ENCODE assay signal across 6 cellular contexts in the genomic region with DNA sequence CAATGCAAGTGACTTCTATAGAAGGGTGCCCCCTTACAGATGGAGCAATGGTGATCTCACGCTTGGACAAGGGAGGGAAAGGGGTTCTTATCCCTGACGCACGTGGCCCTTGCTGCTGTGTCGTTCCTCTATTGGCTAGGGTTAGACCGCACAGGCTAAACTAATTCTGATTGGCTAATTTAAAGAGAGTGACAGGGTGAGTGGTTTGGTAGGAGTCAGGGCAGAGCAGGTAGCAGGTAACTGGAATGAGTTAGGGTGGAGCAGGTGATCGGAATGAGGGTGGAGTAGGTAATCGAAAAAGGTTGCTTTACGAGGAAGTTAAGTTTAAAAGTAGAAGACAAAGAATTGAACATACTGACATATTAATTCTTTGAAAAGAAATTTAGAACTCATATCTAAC.
DNase-seq lines count a peak whose midpoint lies in the region; ATAC-seq, FAIRE-seq and TF ChIP-seq lines count a peak whose summit lies in the region.
"Not testable (repeated sequence)": the region's sequence is repeated elsewhere in the genome, so short reads cannot be mapped to it uniquely, and the experiment has no call there.

No MANE protein-coding gene starts in this region.

- H3T11ph ChIP-seq in H9 (ENCODE audit: low read length): not testable (repeated sequence)

- TF ChIP-seq CTCF in H9 (conservative IDR thresholded peaks at IDR 0.05); WTC11 (IDR thresholded peaks at IDR 0.05); H1 (IDR thresholded peaks at IDR 0.05; ENCODE audit: control extremely low read depth in 1 of 3, insufficient read depth in 1 of 3, low read depth in 1 of 3, low read length in 3 of 3); HepG2 (CRISPR knock-in tag; IDR thresholded peaks at IDR 0.05); neural progenitor cell (IDR thresholded peaks at IDR 0.05): not testable (repeated sequence)

- TSS peak; percentile 6 for BruUV-seq in HepG2 (replicated peaks; lab: Mats Ljungman, UMichigan)

- H2AFZ ChIP-seq in H9 (ENCODE audit: low read length); H1 (ENCODE audit: low read length); HepG2 (ENCODE audit: low read length); neural progenitor cell (replicated peaks): not testable (repeated sequence)

- not testable (repeated sequence) for H3K36me3 Mint-ChIP-seq in H9 (ENCODE audit: insufficient read depth in 1 of 3, low read depth in 3 of 3); WTC11; neural progenitor cell; stimulated activated naive CD8-positive, alpha-beta T cell treated with anti-CD3 and anti-CD28 coated beads, Interleukin-15, Interleukin-2, amounts not matched to agents 100 ng/mL and 50 ng/mL, for 24 hours (ENCODE audit: low read depth)

- peak overlapping the region in 2 of 3 experiments; percentile 0 to 37; a peak in 4 of 7 replicates for H3K27ac Mint-ChIP-seq in H9
- H3K27ac Mint-ChIP-seq in WTC11: peak overlapping the region; percentile 62
- peak overlapping the region; percentile 64 for H3K27ac Mint-ChIP-seq in neural progenitor cell
- peak overlapping the region; percentile 3 for H3K27ac Mint-ChIP-seq in stimulated activated naive CD8-positive, alpha-beta T cell treated with anti-CD3 and anti-CD28 coated beads, Interleukin-15, Interleukin-2, amounts not matched to agents 100 ng/mL and 50 ng/mL, for 24 hours

- FAIRE-seq in H1 (lab: Jason Lieb, UNC); HepG2 (lab: Jason Lieb, UNC): not testable (repeated sequence)

- in situ Hi-C loops in HepG2 (cut with HindIII; ENCODE audit: extremely low pct_ligation_motif_present, low pct_unique_long_range_greater_than_20kb): not testable (repeated sequence)

- H3K4me1 ChIP-seq in H9 (ENCODE audit: insufficient read depth, low read length); HepG2 (ENCODE audit: insufficient read depth, low read length); neural progenitor cell: not testable (repeated sequence)
- peaks cover 0 to 10% (median 5%) of the 10 kb centered on the region in 4 experiments; a peak in 4 of 7 replicates for H3K4me1 ChIP-seq in H1 (replicated peaks in 1 of 4; ENCODE audit: control insufficient read depth in 3 of 4, insufficient read depth in 4 of 4, low read length in 3 of 4)

- H3K14ac ChIP-seq in H9 (ENCODE audit: insufficient read depth, low read length); H1 (ENCODE audit: insufficient read length): not testable (repeated sequence)

- not testable (repeated sequence) for H4K20me1 ChIP-seq in H9 (ENCODE audit: control insufficient read depth, insufficient read depth, insufficient read length); H1 (replicated peaks in 1 of 2; ENCODE audit: control insufficient read depth in 1 of 2, insufficient read depth in 2 of 2, low read length in 2 of 2); HepG2 (ENCODE audit: insufficient read depth, low read length)
- peaks cover 70% of the 10 kb centered on the region for H4K20me1 ChIP-seq in neural progenitor cell (ENCODE audit: low read depth)

- H3K4me3 ChIP-seq in H1 (ENCODE audit: extremely low read depth in 1 of 4, insufficient read depth in 2 of 4, low read depth in 3 of 4, low read length in 4 of 4); HepG2 (replicated peaks in 1 of 3; ENCODE audit: insufficient read depth in 1 of 3, low read depth in 2 of 3, low read length in 3 of 3); neural progenitor cell: not testable (repeated sequence)

- not testable (repeated sequence) for H3K18ac ChIP-seq in H9 (ENCODE audit: insufficient read length, low read depth, low read length); H1 (ENCODE audit: extremely low read depth, low read length)

- not testable (repeated sequence) for H3K79me1 ChIP-seq in H9 (ENCODE audit: insufficient read depth, low read depth, low read length, poor library complexity, severe bottlenecking); H1 (ENCODE audit: low read depth, low read length)

- not testable (repeated sequence) for H2BK12ac ChIP-seq in H9 (ENCODE audit: insufficient read length, low read depth, low read length); H1 (ENCODE audit: low read depth, low read length)

- H3K4me1 Mint-ChIP-seq in H9 (peaks cover 33 to 35% of the 10 kb centered on the region in 2 experiments), WTC11 (peaks cover 39% of the 10 kb centered on the region)
- H3K4me1 Mint-ChIP-seq in neural progenitor cell; stimulated activated naive CD8-positive, alpha-beta T cell treated with anti-CD3 and anti-CD28 coated beads, Interleukin-15, Interleukin-2, amounts not matched to agents 100 ng/mL and 50 ng/mL, for 24 hours (ENCODE audit: low read depth): not testable (repeated sequence)

- CTCF ChIA-PET in WTC11 (lab: Charles Lee); HepG2 (lab: Yijun Ruan, JAX; ENCODE audit: low intra/inter-chr PET ratio, low total read pairs): not testable (repeated sequence)
- CTCF ChIA-PET in H1 (lab: Charles Lee; ENCODE audit: partially characterized antibody): interaction anchor here (0.8 to 1.5 kb wide), 3 partner anchors 26 to 66 kb away, joined by 3 to 4 read pairs (median 3); no protein-coding TSS in a partner anchor

- not testable (repeated sequence) for H3K56ac ChIP-seq in H9 (ENCODE audit: insufficient read length, low read depth, low read length); H1 (replicated peaks; ENCODE audit: insufficient read length, low read depth, low read length)

- H3K79me2 ChIP-seq in H9 (ENCODE audit: insufficient read depth, low read length); HepG2 (ENCODE audit: insufficient read depth, low read length): not testable (repeated sequence)
- H3K79me2 ChIP-seq in H1 (ENCODE audit: control insufficient read depth in 1 of 2, insufficient read depth in 2 of 2, low read length in 2 of 2): peaks cover 0 to 53% of the 10 kb centered on the region in 2 experiments; a peak in 2 of 4 replicates
- peaks cover 77% of the 10 kb centered on the region for H3K79me2 ChIP-seq in neural progenitor cell (ENCODE audit: low read depth)

- H3K36me3 ChIP-seq in H1 (ENCODE audit: control insufficient read depth in 2 of 4, insufficient read depth in 4 of 4, low read length in 3 of 4); HepG2 (replicated peaks in 1 of 2; ENCODE audit: control insufficient read depth in 1 of 2, insufficient read depth in 2 of 2, low read length in 2 of 2); neural progenitor cell: not testable (repeated sequence)

- H3K9me3 Mint-ChIP-seq in H9; WTC11; neural progenitor cell; stimulated activated naive CD8-positive, alpha-beta T cell treated with anti-CD3 and anti-CD28 coated beads, Interleukin-15, Interleukin-2, amounts not matched to agents 100 ng/mL and 50 ng/mL, for 24 hours: not testable (repeated sequence)

- H4K91ac ChIP-seq in H9 (ENCODE audit: insufficient read length, low read depth, low read length); H1 (replicated peaks; ENCODE audit: insufficient read length, low read length): not testable (repeated sequence)

- H2AK5ac ChIP-seq in H9 (ENCODE audit: insufficient read length, low read length); H1 (ENCODE audit: low read depth, low read length): not testable (repeated sequence)

- not testable (repeated sequence) for H3K27ac ChIP-seq in H9 (ENCODE audit: insufficient read length, low read depth, low read length); H1 (ENCODE audit: low read depth, low read length); HepG2 (ENCODE audit: extremely low read length, insufficient read depth, low read length); neural progenitor cell

- H4K5ac ChIP-seq in H9 (ENCODE audit: insufficient read length, low read depth, low read length); H1 (ENCODE audit: insufficient read length, low read depth, low read length): not testable (repeated sequence)

- not testable (repeated sequence) for H2BK20ac ChIP-seq in H9 (ENCODE audit: low read depth, low read length, poor library complexity, severe bottlenecking); H1 (ENCODE audit: low read length)

- not testable (repeated sequence) for H2BK5ac ChIP-seq in H9 (ENCODE audit: insufficient read length, low read length); H1 (ENCODE audit: low read depth, low read length)

- H3K23me2 ChIP-seq in H9 (ENCODE audit: insufficient read length, low read depth, low read length, poor library complexity, severe bottlenecking); H1 (ENCODE audit: low read depth, low read length): not testable (repeated sequence)

- H2BK15ac ChIP-seq in H9 (ENCODE audit: low read depth, low read length); H1 (ENCODE audit: low read length): not testable (repeated sequence)

- not testable (repeated sequence) for H3K4me2 ChIP-seq in H9 (ENCODE audit: insufficient read depth, insufficient read length, low read length); H1 (ENCODE audit: insufficient read depth in 1 of 2, low read depth in 2 of 2, low read length in 2 of 2); HepG2 (ENCODE audit: low read depth, low read length); neural progenitor cell

- not testable (repeated sequence) for ATAC-seq in WTC11, HepG2

- not testable (repeated sequence) for TF ChIP-seq POLR2A in H1 (IDR thresholded peaks at IDR 0.05; ENCODE audit: control extremely low read depth in 1 of 2, low read depth in 2 of 2, low read length in 2 of 2); HepG2 (IDR thresholded peaks at IDR 0.05; ENCODE audit: insufficient read depth in 1 of 2, low read depth in 2 of 2, low read length in 2 of 2)

- TF ChIP-seq EP300 in H1 (IDR thresholded peaks at IDR 0.05; ENCODE audit: borderline replicate concordance in 1 of 2, low read depth in 2 of 2, low read length in 2 of 2); HepG2 (IDR thresholded peaks at IDR 0.05; ENCODE audit: low read depth in 2 of 2, low read length in 2 of 2); HepG2 (CRISPR knock-in tag; IDR thresholded peaks at IDR 0.05; ENCODE audit: borderline replicate concordance): not testable (repeated sequence)

- H2BK120ac ChIP-seq in H9 (ENCODE audit: low read depth, low read length, poor library complexity, severe bottlenecking); H1 (replicated peaks; ENCODE audit: low read depth, low read length): not testable (repeated sequence)

- not testable (repeated sequence) for TF ChIP-seq RAD21 in H1 (IDR thresholded peaks at IDR 0.05 in 1 of 2, conservative IDR thresholded peaks at IDR 0.05 in 1 of 2; ENCODE audit: low read depth in 2 of 2, low read length in 2 of 2); HepG2 (CRISPR knock-in tag; IDR thresholded peaks at IDR 0.05)

- not testable (repeated sequence) for H3F3A ChIP-seq in neural progenitor cell (ENCODE audit: low read depth)

- not testable (repeated sequence) for H3K4ac ChIP-seq in H9 (ENCODE audit: low read depth, low read length); H1 (replicated peaks; ENCODE audit: insufficient read length, low read depth, low read length)

- not testable (repeated sequence) for H3K27me3 Mint-ChIP-seq in H9 (ENCODE audit: low read depth); WTC11 (ENCODE audit: low read depth); neural progenitor cell (ENCODE audit: insufficient read depth, low read depth); stimulated activated naive CD8-positive, alpha-beta T cell treated with anti-CD3 and anti-CD28 coated beads, Interleukin-15, Interleukin-2, amounts not matched to agents 100 ng/mL and 50 ng/mL, for 24 hours

- DNase-seq in H9; WTC11 (ENCODE audit: low spot score); H1 (ENCODE audit: low read depth in 1 of 2, low spot score in 2 of 2); HepG2 (ENCODE audit: low spot score); neural progenitor cell (ENCODE audit: low spot score): not testable (repeated sequence)

- H4K8ac ChIP-seq in H9 (replicated peaks; ENCODE audit: insufficient read length, low read depth, low read length); H1 (ENCODE audit: extremely low read depth, insufficient read depth, low read length): not testable (repeated sequence)

- H3K27me3 ChIP-seq in H9 (ENCODE audit: insufficient read depth, low read length); H1 (replicated peaks in 1 of 4; ENCODE audit: control insufficient read depth in 3 of 4, extremely low read depth in 1 of 4, insufficient read depth in 3 of 4, low read length in 3 of 4); HepG2 (ENCODE audit: control insufficient read depth in 1 of 2, insufficient read depth in 2 of 2, low read length in 2 of 2); neural progenitor cell: not testable (repeated sequence)

- not testable (repeated sequence) for H3K9ac ChIP-seq in H9 (ENCODE audit: extremely low read depth, insufficient read length, low read length); H1 (replicated peaks in 1 of 4; ENCODE audit: extremely low read depth in 1 of 4, low read depth in 3 of 4, low read length in 3 of 4); HepG2 (ENCODE audit: insufficient read depth, low read depth, low read length); neural progenitor cell

- POLR2A ChIA-PET in WTC11 (lab: Charles Lee); H1 (lab: Charles Lee; ENCODE audit: partially characterized antibody); HepG2 (lab: Yijun Ruan, JAX): not testable (repeated sequence)

- not testable (repeated sequence) for H3K23ac ChIP-seq in H9 (ENCODE audit: insufficient read length, low read depth, low read length); H1 (ENCODE audit: insufficient read length)

- no CpG with 5 or more reads among the region's 8 CpGs for WGBS in H9 (ENCODE audit: extremely low coverage, insufficient read length, low lambda C conversion rate)
- 88% methylated on average over 8 of the region's 8 CpGs; no CpG with 5 or more reads in 1 of the 2 experiments for WGBS in H1 (ENCODE audit: extremely low coverage in 1 of 2, insufficient coverage in 1 of 2, insufficient read length in 1 of 2, insufficient replicate concordance in 2 of 2, low coverage in 1 of 2, low lambda C conversion rate in 2 of 2, missing lambda C conversion rate in 1 of 2), 2 experiments
- 98% methylated on average over 8 of the region's 8 CpGs for WGBS in HepG2 (ENCODE audit: low lambda C conversion rate)

- not testable (repeated sequence) for H3K9me3 ChIP-seq in H9 (ENCODE audit: control insufficient read depth, low read depth, low read length); H1 (ENCODE audit: insufficient read depth in 2 of 2, low read depth in 1 of 2, low read length in 1 of 2); HepG2 (ENCODE audit: low read length); neural progenitor cell (ENCODE audit: low read depth)

- intact Hi-C loops in HepG2 (cut with micrococcal nuclease; ENCODE audit: unreplicated experiment): not testable (repeated sequence)

- not testable (repeated sequence) for H3K4me3 Mint-ChIP-seq in H9; WTC11; stimulated activated naive CD8-positive, alpha-beta T cell treated with anti-CD3 and anti-CD28 coated beads, Interleukin-15, Interleukin-2, amounts not matched to agents 100 ng/mL and 50 ng/mL, for 24 hours
- peak overlapping the region; percentile 7 for H3K4me3 Mint-ChIP-seq in neural progenitor cell

Comparison
In these comparisons a context has a peak if more than half of its experiments do, and no peak if none do; other contexts are left out.
1. H3K27ac Mint-ChIP-seq: peak in every context shown above with its lines; median percentile 64 in neural progenitor cell; 62 in WTC11; 18 in H9; 3 in stimulated activated naive CD8-positive, alpha-beta T cell treated with anti-CD3 and anti-CD28 coated beads, Interleukin-15, Interleukin-2, amounts not matched to agents 100 ng/mL and 50 ng/mL, for 24 hours.